In genomic region chr12:28866296-28866695, GRCh38 we compare ENCODE assay signal across 23 cellular contexts.
DNase-seq lines count a peak whose midpoint lies in the region; ATAC-seq, FAIRE-seq and TF ChIP-seq lines count a peak whose summit lies in the region.
"Had no signal": no experiment of that assay in that cellular context is flagged by ENCODE, and none has a peak within 500 bp of the region (broad histone marks: within the 10 kb centered on the region; RNA-seq: fewer than 3 reads in every experiment).

No MANE protein-coding gene starts in this region.

- H3K4me1 Mint-ChIP-seq in GM23338 (peaks cover 25% of the 10 kb centered on the region), astrocyte (ENCODE audit: low read depth, unreplicated experiment) (peaks cover 33% of the 10 kb centered on the region)
- H3K4me1 Mint-ChIP-seq: CD4-positive, alpha-beta memory T cell; CD4-positive, CD25-positive, alpha-beta regulatory T cell; CD8-positive, alpha-beta memory T cell had no signal

- no CpG with 5 or more reads among the region's 3 CpGs for WGBS in neuronal stem cell (ENCODE audit: extremely low coverage in 2 of 2, insufficient read length in 2 of 2, insufficient replicate concordance in 1 of 2), 2 donors
- 58 to 63% methylated on average over 3 of the region's 3 CpGs for WGBS in GM23248 (ENCODE audit: low coverage in 1 of 2, low lambda C conversion rate in 2 of 2, missing lambda C conversion rate in 2 of 2), 2 experiments

- H3K18ac ChIP-seq in neuronal stem cell (ENCODE audit: low read length), result no peak overlapping the region

- no peak overlapping the region for H3K9ac ChIP-seq in astrocyte (ENCODE audit: low read length)
- no peak overlapping the region for H3K9ac ChIP-seq in neuronal stem cell (ENCODE audit: low read depth, low read length, poor library complexity)
- H3K9ac ChIP-seq in GM23248, result no peak overlapping the region
- H3K9ac ChIP-seq: BLaER1 had no signal

- no peak overlapping the region for H2BK15ac ChIP-seq in neuronal stem cell (ENCODE audit: low read length)

- in situ Hi-C loops in GM23248 (cut with MboI), result no loop called here

- H3K27ac Mint-ChIP-seq in GM23338 (no peak overlapping the region), astrocyte (ENCODE audit: unreplicated experiment) (peak overlapping the region; percentile 71)
- H3K27ac Mint-ChIP-seq: CD14-positive monocyte; CD4-positive, alpha-beta memory T cell; CD4-positive, CD25-positive, alpha-beta regulatory T cell; CD8-positive, alpha-beta memory T cell had no signal

- no peak overlapping the region for H3K4ac ChIP-seq in neuronal stem cell (ENCODE audit: low read length)

- no peak overlapping the region for H2AK5ac ChIP-seq in neuronal stem cell (ENCODE audit: low read depth, low read length)

- H3K9me2 ChIP-seq in GM23338 (ENCODE audit: insufficient read depth) (peaks cover 13% of the 10 kb centered on the region; the same call in 1 of the 2 replicates), GM23248 (ENCODE audit: insufficient read depth) (no peaks in the 10 kb centered on the region)

- ATAC-seq in GM23338, result no peak

- H3K4me3 Mint-ChIP-seq in GM23338 (no peak overlapping the region), astrocyte (ENCODE audit: unreplicated experiment) (no peak overlapping the region)
- H3K4me3 Mint-ChIP-seq: CD14-positive monocyte; CD4-positive, alpha-beta memory T cell; CD4-positive, CD25-positive, alpha-beta regulatory T cell; CD8-positive, alpha-beta memory T cell had no signal

- peaks cover 11% of the 10 kb centered on the region for H3K4me1 ChIP-seq in GM23338 (ENCODE audit: insufficient read depth)
- peaks cover 17% of the 10 kb centered on the region for H3K4me1 ChIP-seq in astrocyte (ENCODE audit: insufficient read depth, low read length)
- no peaks in the 10 kb centered on the region for H3K4me1 ChIP-seq in neuronal stem cell (ENCODE audit: control insufficient read depth in 2 of 2, insufficient read depth in 1 of 2, low read depth in 1 of 2, low read length in 2 of 2)
- H3K4me1 ChIP-seq in GM23248 (ENCODE audit: insufficient read depth), result peaks cover 32% of the 10 kb centered on the region
- H3K4me1 ChIP-seq: BLaER1 had no signal

- H3K4me3 ChIP-seq in GM23338 (no peak overlapping the region), astrocyte (ENCODE audit: insufficient read depth, low read depth, low read length) (no peak overlapping the region), neuronal stem cell (ENCODE audit: low read length in 2 of 2) (no peak overlapping the region), GM23248 (no peak overlapping the region)
- H3K4me3 ChIP-seq: BLaER1 had no signal

- H4K20me1 ChIP-seq in GM23338 (replicated peaks; ENCODE audit: insufficient read depth) (no peaks in the 10 kb centered on the region), astrocyte (ENCODE audit: insufficient read depth, low read length) (no peaks in the 10 kb centered on the region), GM23248 (ENCODE audit: insufficient read depth) (no peaks in the 10 kb centered on the region)
- H4K20me1 ChIP-seq: BLaER1 had no signal

- no peak for TF ChIP-seq CTCF in GM23338 (conservative IDR thresholded peaks at IDR 0.05; ENCODE audit: low read depth in 2 of 2)
- no peak for TF ChIP-seq CTCF in astrocyte (IDR thresholded peaks at IDR 0.05; ENCODE audit: insufficient read depth, low read depth, low read length)

- peak overlapping the region; percentile 18 for H2AFZ ChIP-seq in GM23338
- H2AFZ ChIP-seq in astrocyte (ENCODE audit: low read depth, low read length), result no peak overlapping the region
- H2AFZ ChIP-seq in neuronal stem cell (ENCODE audit: low read length), result peak overlapping the region; percentile 43
- H2AFZ ChIP-seq in GM23248, result no peak overlapping the region

- H3K79me2 ChIP-seq in GM23338 (replicated peaks; ENCODE audit: insufficient read depth), result no peaks in the 10 kb centered on the region
- no peaks in the 10 kb centered on the region for H3K79me2 ChIP-seq in astrocyte (ENCODE audit: insufficient read depth, low read length)
- no peaks in the 10 kb centered on the region for H3K79me2 ChIP-seq in GM23248 (ENCODE audit: insufficient read depth)

- H3K27me3 Mint-ChIP-seq in GM23338 (ENCODE audit: insufficient read depth, low read depth, poor library complexity) (peaks cover 8% of the 10 kb centered on the region), astrocyte (ENCODE audit: low read depth, unreplicated experiment) (no peaks in the 10 kb centered on the region)
- H3K27me3 Mint-ChIP-seq: CD8-positive, alpha-beta memory T cell had no signal

- no peak overlapping the region for H2BK120ac ChIP-seq in neuronal stem cell (ENCODE audit: low read depth, low read length)

- no peak overlapping the region for H2BK12ac ChIP-seq in neuronal stem cell (ENCODE audit: low read length)

- H2BK5ac ChIP-seq in neuronal stem cell (ENCODE audit: low read length), result no peak overlapping the region

- H3K27ac ChIP-seq in GM23338 (ENCODE audit: low read depth) (no peak overlapping the region), astrocyte (ENCODE audit: low read depth, low read length) (no peak overlapping the region), neuronal stem cell (replicated peaks; ENCODE audit: low read length) (no peak overlapping the region), GM23248 (no peak overlapping the region)
- H3K27ac ChIP-seq: BLaER1 had no signal

- H4K8ac ChIP-seq in neuronal stem cell (ENCODE audit: low read depth, low read length), result no peak overlapping the region

- H3K36me3 ChIP-seq in GM23338 (ENCODE audit: insufficient read depth) (no peaks in the 10 kb centered on the region), astrocyte (ENCODE audit: insufficient read depth, low read length) (no peaks in the 10 kb centered on the region), neuronal stem cell (replicated peaks in 1 of 2; ENCODE audit: control insufficient read depth in 2 of 2, insufficient read depth in 2 of 2, low read length in 2 of 2) (no peaks in the 10 kb centered on the region), GM23248 (ENCODE audit: low read depth) (no peaks in the 10 kb centered on the region)
- H3K36me3 ChIP-seq: BE2C, BLaER1 had no signal

- H3K27me3 ChIP-seq in GM23338 (ENCODE audit: insufficient read depth) (no peaks in the 10 kb centered on the region), astrocyte (ENCODE audit: insufficient read depth, low read length) (no peaks in the 10 kb centered on the region), neuronal stem cell (ENCODE audit: control insufficient read depth in 3 of 3, insufficient read depth in 3 of 3, low read depth in 1 of 3, low read length in 3 of 3) (no peaks in the 10 kb centered on the region), GM23248 (replicated peaks; ENCODE audit: insufficient read depth) (no peaks in the 10 kb centered on the region)
- H3K27me3 ChIP-seq: BLaER1 had no signal

- no peak overlapping the region for H3K23ac ChIP-seq in neuronal stem cell (ENCODE audit: low read depth, low read length, poor library complexity)

- no peak overlapping the region for H3K4me2 ChIP-seq in GM23338
- H3K4me2 ChIP-seq in astrocyte (ENCODE audit: low read length), result no peak overlapping the region
- no peak overlapping the region for H3K4me2 ChIP-seq in neuronal stem cell (ENCODE audit: insufficient read depth, low read length, poor library complexity, severe bottlenecking)
- H3K4me2 ChIP-seq in GM23248 (ENCODE audit: unreplicated experiment), result no peak overlapping the region
- H3K4me2 ChIP-seq: BLaER1 had no signal

- H3F3A ChIP-seq in GM23338 (replicated peaks; ENCODE audit: low read depth), result no peaks in the 10 kb centered on the region
- H3F3A ChIP-seq in GM23248 (ENCODE audit: insufficient read depth), result peaks cover 18% of the 10 kb centered on the region

- no peak for DNase-seq in GM23338 (ENCODE audit: low spot score)
- peak; percentile 57 for DNase-seq in astrocyte (ENCODE audit: low read depth)
- DNase-seq in foreskin melanocyte, result peak; percentile 54
- no peak for DNase-seq in neuronal stem cell (ENCODE audit: low spot score)
- DNase-seq in T1000 (lab: John Stamatoyannopoulos, UW), result no peak
- no peak for DNase-seq in GM23248
- DNase-seq in DMS153 (lab: John Stamatoyannopoulos, UW), result no peak
- DNase-seq: 8988T; ACHN; BE2C; CD4-positive, alpha-beta memory T cell; CD4-positive, CD25-positive, alpha-beta regulatory T cell; CD8-positive, alpha-beta memory T cell; COR-L47; DMS 273 treated with DMSO at 0.1 percent for 48 hours; DMS79 treated with DMSO at 0.1 percent for 48 hours; GF-D8 had no signal

- H3K79me1 ChIP-seq in neuronal stem cell (ENCODE audit: low read depth, low read length), result no peaks in the 10 kb centered on the region

- no peak overlapping the region for H3K14ac ChIP-seq in neuronal stem cell (ENCODE audit: low read length)

- no peak overlapping the region for H4K91ac ChIP-seq in neuronal stem cell (ENCODE audit: low read depth, low read length, poor library complexity)

- no peaks in the 10 kb centered on the region for H3K36me3 Mint-ChIP-seq in GM23338 (ENCODE audit: low read depth)
- no peaks in the 10 kb centered on the region for H3K36me3 Mint-ChIP-seq in astrocyte (ENCODE audit: low read depth, unreplicated experiment)
- H3K36me3 Mint-ChIP-seq: CD14-positive monocyte; CD4-positive, alpha-beta memory T cell; CD4-positive, CD25-positive, alpha-beta regulatory T cell; CD8-positive, alpha-beta memory T cell had no signal

- FAIRE-seq in astrocyte (lab: Jason Lieb, UNC), result no peak
- FAIRE-seq: A204.1, G401.6, GM12891, GM19239 had no signal

- no peaks in the 10 kb centered on the region for H3K9me3 ChIP-seq in astrocyte (ENCODE audit: insufficient read depth, low read depth, low read length)
- no peaks in the 10 kb centered on the region for H3K9me3 ChIP-seq in neuronal stem cell (replicated peaks in 1 of 2; ENCODE audit: control insufficient read depth in 2 of 2, insufficient read depth in 1 of 2, low read depth in 1 of 2, low read length in 2 of 2)
- no peaks in the 10 kb centered on the region for H3K9me3 ChIP-seq in GM23248 (ENCODE audit: low read depth)
- H3K9me3 ChIP-seq: BE2C, BLaER1 had no signal

- H3K9me3 Mint-ChIP-seq in GM23338 (no peaks in the 10 kb centered on the region), astrocyte (ENCODE audit: unreplicated experiment) (no peaks in the 10 kb centered on the region)

TF ChIP-seq in GM23338, 12 proteins besides CTCF, POLR2A, EP300 and RAD21 (continues in another document):
- TF ChIP-seq NANOG (IDR thresholded peaks at IDR 0.05; ENCODE audit: borderline replicate concordance) (no peak), ZNF114 (CRISPR knock-in tag; IDR thresholded peaks at IDR 0.05) (no peak), ZNF331 (CRISPR knock-in tag; IDR thresholded peaks at IDR 0.05; ENCODE audit: low read depth) (no peak), POLR2AphosphoS5 (IDR thresholded peaks at IDR 0.05; ENCODE audit: low read depth) (no peak)

Comparison
In these comparisons a context has a peak if more than half of its experiments do, and no peak if none do; other contexts are left out.
1. DNase-seq: peak in astrocyte (single experiment) and foreskin melanocyte (single experiment); none in GM23338 (single experiment), neuronal stem cell (single experiment), T1000 (single experiment), GM23248 (single experiment) and DMS153 (single experiment).
2. H2AFZ ChIP-seq: peak in GM23338 (single experiment) and neuronal stem cell (single experiment); none in astrocyte (single experiment) and GM23248 (single experiment).